19 cellular contexts compared by ENCODE assay signal in genomic region chr1:186884266-186884665, GRCh38. TPM values are rescaled to one million over a fixed set of nuclear protein-coding genes. Genes with fewer than 3 reads are reported as not detected.
"Had no signal": no experiment of that assay in that cellular context is flagged by ENCODE, and none has a peak within 500 bp of the region (broad histone marks: within the 10 kb centered on the region; RNA-seq: fewer than 3 reads in every experiment).

No MANE protein-coding gene starts in this region.

- H3K27me3 Mint-ChIP-seq: activated CD4-positive, alpha-beta memory T cell treated with anti-CD3 and anti-CD28 coated beads, Interleukin-2, amount 10 ng/mL, durations not matched to agents 7 days and 5 days; activated CD4-positive, alpha-beta T cell treated with anti-CD3 and anti-CD28 coated beads, Interleukin-2, amount 10 ng/mL, durations not matched to agents 24 days and 14 days; activated naive CD4-positive, alpha-beta T cell treated with anti-CD3 and anti-CD28 coated beads, Interleukin-2, amount 10 ng/mL, durations not matched to agents 7 days and 5 days; naive B cell had no signal

- H3K4me1 Mint-ChIP-seq: activated CD4-positive, alpha-beta memory T cell treated with anti-CD3 and anti-CD28 coated beads, Interleukin-2, amount 10 ng/mL, durations not matched to agents 7 days and 5 days; activated CD4-positive, alpha-beta T cell treated with anti-CD3 and anti-CD28 coated beads, Interleukin-2, amount 10 ng/mL, durations not matched to agents 24 days and 14 days; activated naive CD4-positive, alpha-beta T cell treated with anti-CD3 and anti-CD28 coated beads, Interleukin-2, amount 10 ng/mL, durations not matched to agents 7 days and 5 days; naive B cell had no signal

- H3K4me3 Mint-ChIP-seq: activated CD4-positive, alpha-beta memory T cell treated with anti-CD3 and anti-CD28 coated beads, Interleukin-2, amount 10 ng/mL, durations not matched to agents 7 days and 5 days; activated CD4-positive, alpha-beta T cell treated with anti-CD3 and anti-CD28 coated beads, Interleukin-2, amount 10 ng/mL, durations not matched to agents 24 days and 14 days; activated naive CD4-positive, alpha-beta T cell treated with anti-CD3 and anti-CD28 coated beads, Interleukin-2, amount 10 ng/mL, durations not matched to agents 7 days and 5 days; naive B cell; T-helper 1 cell treated with Interleukin-12 subunit alpha and Interleukin-12 subunit beta and Interleukin-4 antibody, amounts not matched to agents 30 μg/mL and 1 μg/mL, for 36 hours; type B pancreatic cell had no signal

- H3K27ac ChIP-seq: heart left ventricle, lower lobe of right lung, thoracic aorta had no signal

- H3K27me3 ChIP-seq: heart left ventricle had no signal

- H3K9me3 Mint-ChIP-seq: activated CD4-positive, alpha-beta memory T cell treated with anti-CD3 and anti-CD28 coated beads, Interleukin-2, amount 10 ng/mL, durations not matched to agents 7 days and 5 days; activated CD4-positive, alpha-beta T cell treated with anti-CD3 and anti-CD28 coated beads, Interleukin-2, amount 10 ng/mL, durations not matched to agents 24 days and 14 days; activated naive CD4-positive, alpha-beta T cell treated with anti-CD3 and anti-CD28 coated beads, Interleukin-2, amount 10 ng/mL, durations not matched to agents 7 days and 5 days; T-helper 1 cell treated with Interleukin-12 subunit alpha and Interleukin-12 subunit beta and Interleukin-4 antibody, amounts not matched to agents 30 μg/mL and 1 μg/mL, for 36 hours; type B pancreatic cell had no signal

- H3K27ac Mint-ChIP-seq: activated CD4-positive, alpha-beta memory T cell treated with anti-CD3 and anti-CD28 coated beads, Interleukin-2, amount 10 ng/mL, durations not matched to agents 7 days and 5 days; activated CD4-positive, alpha-beta T cell treated with anti-CD3 and anti-CD28 coated beads, Interleukin-2, amount 10 ng/mL, durations not matched to agents 24 days and 14 days; activated naive CD4-positive, alpha-beta T cell treated with anti-CD3 and anti-CD28 coated beads, Interleukin-2, amount 10 ng/mL, durations not matched to agents 7 days and 5 days; naive B cell; T-helper 1 cell treated with Interleukin-12 subunit alpha and Interleukin-12 subunit beta and Interleukin-4 antibody, amounts not matched to agents 30 μg/mL and 1 μg/mL, for 36 hours; type B pancreatic cell had no signal

- H3K4me2 ChIP-seq: smooth muscle cell had no signal

- DNase-seq: activated CD4-positive, alpha-beta memory T cell treated with anti-CD3 and anti-CD28 coated beads, Interleukin-2, amount 10 ng/mL, durations not matched to agents 7 days and 5 days; activated CD4-positive, alpha-beta T cell treated with anti-CD3 and anti-CD28 coated beads, Interleukin-2, amount 10 ng/mL, durations not matched to agents 24 days and 14 days; activated CD4-positive, CD25-positive, alpha-beta regulatory T cell; activated effector memory CD4-positive, alpha-beta T cell treated with anti-CD3 and anti-CD28 coated beads, Interleukin-2, amount 50 U/mL, for 16 hours; activated naive CD4-positive, alpha-beta T cell treated with anti-CD3 and anti-CD28 coated beads, Interleukin-2, amount 10 ng/mL, durations not matched to agents 7 days and 5 days; amygdala; effector CD4-positive, alpha-beta T cell; heart left ventricle; kidney; lower lobe of right lung; naive B cell; occipital lobe; stimulated activated CD4-positive, alpha-beta T cell treated with anti-CD3 and anti-CD28 coated beads, Interleukin-15, amount 100 ng/mL, for 24 hours; stimulated activated naive CD4-positive, alpha-beta T cell had no signal

- H3K4me3 ChIP-seq: heart left ventricle, lower lobe of right lung, smooth muscle cell, thoracic aorta had no signal

- H3K36me3 ChIP-seq: heart left ventricle, lower lobe of right lung, thoracic aorta had no signal

- H3K4me1 ChIP-seq: lower lobe of right lung had no signal

- H3K36me3 Mint-ChIP-seq: activated naive CD4-positive, alpha-beta T cell treated with anti-CD3 and anti-CD28 coated beads, Interleukin-2, amount 10 ng/mL, durations not matched to agents 7 days and 5 days; naive B cell; type B pancreatic cell had no signal

- H3K9me3 ChIP-seq: lower lobe of right lung, thoracic aorta had no signal

RNA-seq across cellular contexts. Expression of gene PLA2G4A, which starts 55.5 kb away (rescaled TPM):
- polyA plus RNA-seq: neural cell had no signal
